In genomic region chr1:200373811-200374231, GRCh38 we compare ENCODE assay signal across 13 cellular contexts. TPM values are rescaled to one million over a fixed set of nuclear protein-coding genes. Genes with fewer than 3 reads are reported as not detected.
DNase-seq lines count a peak whose midpoint lies in the region; ATAC-seq and TF ChIP-seq lines count a peak whose summit lies in the region.
"Had no signal": no experiment of that assay in that cellular context is flagged by ENCODE, and none has a peak within 500 bp of the region (broad histone marks: within the 10 kb centered on the region; RNA-seq: fewer than 3 reads in every experiment).

No MANE protein-coding gene starts in this region.

- no peaks in the 10 kb centered on the region for H3K9me2 ChIP-seq in HCT116 (ENCODE audit: insufficient read depth)
- H3K9me2 ChIP-seq: SK-N-SH had no signal

- DNase-seq in HCT116 (ENCODE audit: low read depth, low spot score) (no peak), chondrocyte (ENCODE audit: low spot score) (no peak), left kidney (ENCODE audit: low read depth, low spot score) (peak; percentile 7), thyroid gland (no peak), AG20443 (ENCODE audit: low spot score) (no peak), erythroblast (lab: John Stamatoyannopoulos, UW) (no peak), coronary artery (ENCODE audit: low spot score) (no peak)
- DNase-seq: activated CD8-positive, alpha-beta memory T cell treated with anti-CD3 and anti-CD28 coated beads, Interleukin-2, amount 50 U/mL, for 4 hours; COR-L47; NCI-H1417; NCI-H774; SK-N-SH; WERI-Rb-1 had no signal

- no peak for ATAC-seq in HCT116

- H4K20me1 ChIP-seq in HCT116 (ENCODE audit: insufficient read depth): no peaks in the 10 kb centered on the region

- H3K4me1 Mint-ChIP-seq in chondrocyte (ENCODE audit: low read depth): peaks cover 83% of the 10 kb centered on the region

- no peaks in the 10 kb centered on the region for H3K27me3 ChIP-seq in HCT116 (ENCODE audit: insufficient read depth, low read length)
- no peaks in the 10 kb centered on the region for H3K27me3 ChIP-seq in thyroid gland

- no peak overlapping the region for H3K9ac ChIP-seq in HCT116 (ENCODE audit: low read length)
- H3K9ac ChIP-seq: SK-N-SH had no signal

- POLR2A ChIA-PET in HCT116 (lab: Charles Lee): interaction anchor here (1.3 kb wide), 1 partner anchor 10 kb away, joined by 3 read pairs; no protein-coding TSS in a partner anchor

- TF ChIP-seq RAD21 in HCT116 (IDR thresholded peaks at IDR 0.05; ENCODE audit: low read depth): no peak

- no peaks in the 10 kb centered on the region for H3K36me3 ChIP-seq in HCT116 (ENCODE audit: control insufficient read depth in 1 of 2, insufficient read depth in 2 of 2, low read length in 2 of 2)
- H3K36me3 ChIP-seq in thyroid gland: no peaks in the 10 kb centered on the region
- H3K36me3 ChIP-seq: WERI-Rb-1 had no signal

- no peaks in the 10 kb centered on the region for H3K27me3 Mint-ChIP-seq in chondrocyte (ENCODE audit: low read depth)

- RAD21 ChIA-PET in HCT116 (lab: Charles Lee; ENCODE audit: low non-redundant PET in 1 of 2, low total read pairs in 2 of 2, uncharacterized antibody in 2 of 2, unreplicated experiment in 2 of 2): no interaction called here

- CTCF ChIA-PET in HCT116 (lab: Charles Lee): no interaction called here

- no peaks in the 10 kb centered on the region for H3K9me3 ChIP-seq in HCT116 (ENCODE audit: control insufficient read depth in 1 of 2, insufficient read depth in 1 of 2, low read depth in 1 of 2, low read length in 2 of 2)
- no peaks in the 10 kb centered on the region for H3K9me3 ChIP-seq in thyroid gland
- H3K9me3 ChIP-seq: SK-N-SH had no signal

- peak overlapping the region; percentile 69 for H3K4me3 Mint-ChIP-seq in chondrocyte (ENCODE audit: unreplicated experiment)

- H3K36me3 Mint-ChIP-seq in chondrocyte (ENCODE audit: low read depth): no peaks in the 10 kb centered on the region

- no peak overlapping the region for H3K4me3 ChIP-seq in HCT116 (replicated peaks in 1 of 2; ENCODE audit: low read depth in 1 of 2, low read length in 2 of 2)
- H3K4me3 ChIP-seq in thyroid gland (replicated peaks in 1 of 3): no peak overlapping the region
- H3K4me3 ChIP-seq in coronary artery: no peak overlapping the region

- H3K9me3 Mint-ChIP-seq in chondrocyte (ENCODE audit: low read depth): no peaks in the 10 kb centered on the region

- peak overlapping the region; percentile 83 for H3K27ac Mint-ChIP-seq in chondrocyte (ENCODE audit: unreplicated experiment)

- WGBS in thyroid gland, 2 donors: 21 to 24% methylated on average over 5 of the region's 5 CpGs

- H3K4me2 ChIP-seq in HCT116 (ENCODE audit: low read length): 0 out of 2 replicates have a peak overlapping the region, but pooled peaks have one; percentile 26
- H3K4me2 ChIP-seq: SK-N-SH had no signal

- peaks cover 0 to 26% of the 10 kb centered on the region in 2 experiments; a peak in 3 of 4 replicates for H3K4me1 ChIP-seq in HCT116 (ENCODE audit: control insufficient read depth in 1 of 2, insufficient read depth in 2 of 2, low read length in 2 of 2)
- H3K4me1 ChIP-seq in thyroid gland: peaks cover 5 to 13% of the 10 kb centered on the region in 2 donors

- no peak overlapping the region for H2AFZ ChIP-seq in HCT116 (ENCODE audit: low read depth, low read length, poor library complexity, severe bottlenecking)

- no peak for TF ChIP-seq POLR2A in HCT116 (IDR thresholded peaks at IDR 0.05; ENCODE audit: borderline replicate concordance, extremely low read depth, insufficient read depth, insufficient read length)
- TF ChIP-seq POLR2A in thyroid gland (IDR thresholded peaks at IDR 0.05): no peak
- TF ChIP-seq POLR2A in erythroblast (IDR thresholded peaks at IDR 0.05; ENCODE audit: low read length): no peak

- TF ChIP-seq CTCF in HCT116 (IDR thresholded peaks at IDR 0.05 in 2 of 3, conservative IDR thresholded peaks at IDR 0.05 in 1 of 3; ENCODE audit: borderline replicate concordance in 1 of 3, insufficient read depth in 1 of 3, low read depth in 2 of 3, low read length in 2 of 3) (no peak), chondrocyte (IDR thresholded peaks at IDR 0.05) (no peak), thyroid gland (IDR thresholded peaks at IDR 0.05) (no peak), coronary artery (IDR thresholded peaks at IDR 0.05) (no peak)

- H3K27ac ChIP-seq in HCT116 (ENCODE audit: low read depth, low read length) (no peak overlapping the region), thyroid gland (peak overlapping the region in 2 of 3 donors; percentile 13 to 24), coronary artery (no peak overlapping the region)
- H3K27ac ChIP-seq: WERI-Rb-1 had no signal

- no TSS peak for BruUV-seq in HCT116 (replicated peaks; lab: Mats Ljungman, UMichigan)

- no peaks in the 10 kb centered on the region for H3K79me2 ChIP-seq in HCT116 (ENCODE audit: insufficient read depth, low read length)

- intact Hi-C loops in HCT116 (cut with micrococcal nuclease) (no loop called here), thyroid gland (cut with DNase I) (no loop called here)

TF ChIP-seq in HCT116, 20 proteins besides CTCF, POLR2A, EP300 and RAD21:
- TF ChIP-seq EZH2phosphoT487 (IDR thresholded peaks at IDR 0.05; ENCODE audit: borderline replicate concordance): no peak
- TF ChIP-seq POLR2AphosphoS5 (IDR thresholded peaks at IDR 0.05; ENCODE audit: low read depth, low read length): no peak
- TF ChIP-seq, protein P1, sequence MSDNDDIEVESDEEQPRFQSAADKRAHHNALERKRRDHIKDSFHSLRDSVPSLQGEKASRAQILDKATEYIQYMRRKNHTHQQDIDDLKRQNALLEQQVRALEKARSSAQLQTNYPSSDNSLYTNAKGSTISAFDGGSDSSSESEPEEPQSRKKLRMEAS (IDR thresholded peaks at IDR 0.05): no peak
- TF ChIP-seq ZNF274 (IDR thresholded peaks at IDR 0.05; ENCODE audit: low read depth, low read length): no peak
- no peak for TF ChIP-seq EZH2 (IDR thresholded peaks at IDR 0.05)
- no peak for TF ChIP-seq ZFX (IDR thresholded peaks at IDR 0.05)
- TF ChIP-seq CBX3 (IDR thresholded peaks at IDR 0.05; ENCODE audit: low read depth): no peak
- no peak for TF ChIP-seq FOSL1 (IDR thresholded peaks at IDR 0.05; ENCODE audit: low read depth)
- TF ChIP-seq, protein P2, sequence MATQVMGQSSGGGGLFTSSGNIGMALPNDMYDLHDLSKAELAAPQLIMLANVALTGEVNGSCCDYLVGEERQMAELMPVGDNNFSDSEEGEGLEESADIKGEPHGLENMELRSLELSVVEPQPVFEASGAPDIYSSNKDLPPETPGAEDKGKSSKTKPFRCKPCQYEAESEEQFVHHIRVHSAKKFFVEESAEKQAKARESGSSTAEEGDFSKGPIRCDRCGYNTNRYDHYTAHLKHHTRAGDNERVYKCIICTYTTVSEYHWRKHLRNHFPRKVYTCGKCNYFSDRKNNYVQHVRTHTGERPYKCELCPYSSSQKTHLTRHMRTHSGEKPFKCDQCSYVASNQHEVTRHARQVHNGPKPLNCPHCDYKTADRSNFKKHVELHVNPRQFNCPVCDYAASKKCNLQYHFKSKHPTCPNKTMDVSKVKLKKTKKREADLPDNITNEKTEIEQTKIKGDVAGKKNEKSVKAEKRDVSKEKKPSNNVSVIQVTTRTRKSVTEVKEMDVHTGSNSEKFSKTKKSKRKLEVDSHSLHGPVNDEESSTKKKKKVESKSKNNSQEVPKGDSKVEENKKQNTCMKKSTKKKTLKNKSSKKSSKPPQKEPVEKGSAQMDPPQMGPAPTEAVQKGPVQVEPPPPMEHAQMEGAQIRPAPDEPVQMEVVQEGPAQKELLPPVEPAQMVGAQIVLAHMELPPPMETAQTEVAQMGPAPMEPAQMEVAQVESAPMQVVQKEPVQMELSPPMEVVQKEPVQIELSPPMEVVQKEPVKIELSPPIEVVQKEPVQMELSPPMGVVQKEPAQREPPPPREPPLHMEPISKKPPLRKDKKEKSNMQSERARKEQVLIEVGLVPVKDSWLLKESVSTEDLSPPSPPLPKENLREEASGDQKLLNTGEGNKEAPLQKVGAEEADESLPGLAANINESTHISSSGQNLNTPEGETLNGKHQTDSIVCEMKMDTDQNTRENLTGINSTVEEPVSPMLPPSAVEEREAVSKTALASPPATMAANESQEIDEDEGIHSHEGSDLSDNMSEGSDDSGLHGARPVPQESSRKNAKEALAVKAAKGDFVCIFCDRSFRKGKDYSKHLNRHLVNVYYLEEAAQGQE (IDR thresholded peaks at IDR 0.05; ENCODE audit: low read depth): no peak
- no peak for TF ChIP-seq ELF1 (IDR thresholded peaks at IDR 0.05; ENCODE audit: borderline replicate concordance, low read depth)
- TF ChIP-seq YY1 (IDR thresholded peaks at IDR 0.05; ENCODE audit: extremely low read depth, insufficient replicate concordance, low read depth, low read length): no peak
- no peak for TF ChIP-seq SRF (IDR thresholded peaks at IDR 0.05; ENCODE audit: low read depth)
- TF ChIP-seq SIN3A (IDR thresholded peaks at IDR 0.05; ENCODE audit: low read depth): no peak

RNA-seq across cellular contexts. Expression of gene ZNF281, which starts 36.0 kb away (rescaled TPM):
- total RNA-seq in HCT116 (2021; ENCODE audit: unreplicated experiment) (23.3 TPM), chondrocyte (34.2 to 37.3 TPM (median 34.9 TPM) in 3 replicates), thyroid gland (10 to 100 TPM in 3 of 4 donors, 1 to 10 TPM in 1; 9.8 to 16.9 (median 12.5) TPM)
- 7.0 and 10.4 TPM in 2 replicates for polyA plus RNA-seq in HCT116 (2012)

Comparison
In these comparisons a context has a peak if more than half of its experiments do, and no peak if none do; other contexts are left out.
1. H3K27ac ChIP-seq: peak in thyroid gland (2 of 3); none in HCT116 (single experiment) and coronary artery (0 of 2).